ENCODE assay signal across 26 cellular contexts in genomic region chr20:44590980-44591778, GRCh38. TPM values are rescaled to one million over a fixed set of nuclear protein-coding genes. Genes with fewer than 3 reads are reported as not detected.
DNase-seq lines count a peak whose midpoint lies in the region; ATAC-seq and TF ChIP-seq lines count a peak whose summit lies in the region.
"Had no signal": no experiment of that assay in that cellular context is flagged by ENCODE, and none has a peak within 500 bp of the region (broad histone marks: within the 10 kb centered on the region; RNA-seq: fewer than 3 reads in every experiment).

No MANE protein-coding gene starts in this region.

- no peaks in the 10 kb centered on the region for H3K27me3 Mint-ChIP-seq in stimulated activated naive CD8-positive, alpha-beta T cell treated with anti-CD3 and anti-CD28 coated beads, Interleukin-15, Interleukin-2, amounts not matched to agents 100 ng/mL and 50 ng/mL, for 24 hours
- H3K27me3 Mint-ChIP-seq: activated naive CD8-positive, alpha-beta T cell treated with anti-CD3 and anti-CD28 coated beads for 36 hours had no signal

- peaks cover 26% of the 10 kb centered on the region for H3K4me1 Mint-ChIP-seq in stimulated activated naive CD8-positive, alpha-beta T cell treated with anti-CD3 and anti-CD28 coated beads, Interleukin-15, Interleukin-2, amounts not matched to agents 100 ng/mL and 50 ng/mL, for 24 hours (ENCODE audit: low read depth)
- H3K4me1 Mint-ChIP-seq: naive thymus-derived CD4-positive, alpha-beta T cell had no signal

- CTCF ChIA-PET in OCI-LY7 (lab: Charles Lee; ENCODE audit: unreplicated experiment): interaction anchor here (1.2 kb wide), 1 partner anchor 12 kb away, joined by 3 read pairs; no protein-coding TSS in a partner anchor

- H3K27ac Mint-ChIP-seq in stimulated activated naive CD8-positive, alpha-beta T cell treated with anti-CD3 and anti-CD28 coated beads, Interleukin-15, Interleukin-2, amounts not matched to agents 100 ng/mL and 50 ng/mL, for 24 hours: peak overlapping the region; percentile 11
- H3K27ac Mint-ChIP-seq: activated naive CD8-positive, alpha-beta T cell treated with anti-CD3 and anti-CD28 coated beads for 36 hours; effector memory CD8-positive, alpha-beta T cell; naive thymus-derived CD4-positive, alpha-beta T cell had no signal

- TF ChIP-seq CTCF in OCI-LY7 (conservative IDR thresholded peaks at IDR 0.05; ENCODE audit: low read length): no peak

- BruUV-seq in OCI-LY7 (replicated peaks; lab: Mats Ljungman, UMichigan): no TSS peak

- peak overlapping the region; percentile 32 for H3K27ac ChIP-seq in OCI-LY7 (ENCODE audit: low read depth, low read length, poor library complexity, severe bottlenecking)
- H3K27ac ChIP-seq: foreskin keratinocyte, psoas muscle, SJSA1 had no signal

- intact Hi-C loops in OCI-LY7 (cut with micrococcal nuclease; ENCODE audit: unreplicated experiment): no loop called here

- H3K4me2 ChIP-seq in OCI-LY7 (ENCODE audit: low read length): peak overlapping the region; percentile 39

- H3K9me2 ChIP-seq in OCI-LY7 (ENCODE audit: insufficient read depth, low read length): no peaks in the 10 kb centered on the region

- no peak for ATAC-seq in stimulated activated naive CD8-positive, alpha-beta T cell treated with anti-CD3 and anti-CD28 coated beads, Interleukin-15, Interleukin-2, amounts not matched to agents 100 U/mL and 50 U/mL, for 24 hours
- ATAC-seq in HG03108 (IDR thresholded peaks at IDR 0.05; ENCODE audit: unreplicated experiment): no peak
- ATAC-seq: effector memory CD8-positive, alpha-beta T cell; foreskin keratinocyte; HCT116; naive thymus-derived CD4-positive, alpha-beta T cell; psoas muscle had no signal

- peaks cover 73% of the 10 kb centered on the region for H3K36me3 ChIP-seq in OCI-LY7 (ENCODE audit: insufficient read depth, low read length)
- H3K36me3 ChIP-seq: BE2C had no signal

- no peaks in the 10 kb centered on the region for H4K20me1 ChIP-seq in OCI-LY7 (ENCODE audit: insufficient read depth, low read length)

- peaks cover 8% of the 10 kb centered on the region for H3K9me3 ChIP-seq in OCI-LY7 (ENCODE audit: low read length)
- H3K9me3 ChIP-seq: BE2C, psoas muscle, SJSA1, upper lobe of left lung had no signal

- H3K36me3 Mint-ChIP-seq in stimulated activated naive CD8-positive, alpha-beta T cell treated with anti-CD3 and anti-CD28 coated beads, Interleukin-15, Interleukin-2, amounts not matched to agents 100 ng/mL and 50 ng/mL, for 24 hours (ENCODE audit: low read depth): no peaks in the 10 kb centered on the region
- H3K36me3 Mint-ChIP-seq: activated naive CD8-positive, alpha-beta T cell treated with anti-CD3 and anti-CD28 coated beads for 36 hours had no signal

- peaks cover 90% of the 10 kb centered on the region for H3K4me1 ChIP-seq in OCI-LY7 (ENCODE audit: insufficient read depth, low read length, poor library complexity, severe bottlenecking)
- H3K4me1 ChIP-seq: BE2C had no signal

- no peaks in the 10 kb centered on the region for H3K9me3 Mint-ChIP-seq in stimulated activated naive CD8-positive, alpha-beta T cell treated with anti-CD3 and anti-CD28 coated beads, Interleukin-15, Interleukin-2, amounts not matched to agents 100 ng/mL and 50 ng/mL, for 24 hours
- H3K9me3 Mint-ChIP-seq: activated naive CD8-positive, alpha-beta T cell treated with anti-CD3 and anti-CD28 coated beads for 36 hours; effector memory CD8-positive, alpha-beta T cell; naive thymus-derived CD4-positive, alpha-beta T cell had no signal

- POLR2A ChIA-PET in OCI-LY7 (lab: Charles Lee): interaction anchor here (1.1 to 1.8 kb wide), 2 partner anchors 9 to 16 kb away, joined by 3 to 9 read pairs; partner anchors contain the start of gene PKIG

- no peak overlapping the region for H2AFZ ChIP-seq in OCI-LY7 (ENCODE audit: low read length)

- no peak for DNase-seq in stimulated activated naive CD8-positive, alpha-beta T cell treated with anti-CD3 and anti-CD28 coated beads, Interleukin-15, Interleukin-2, amounts not matched to agents 100 U/mL and 50 U/mL, for 24 hours
- DNase-seq in OCI-LY7 (ENCODE audit: low spot score) (no peak), germinal center (ENCODE audit: low spot score) (peak; percentile 55), NCI-H2081 treated with DMSO at 0.1 percent for 48 hours (lab: John Stamatoyannopoulos, UW) (no peak), COR-L47 (lab: John Stamatoyannopoulos, UW) (no peak), KG1 (lab: John Stamatoyannopoulos, UW) (no peak)
- DNase-seq: activated naive CD8-positive, alpha-beta T cell treated with anti-CD3 and anti-CD28 coated beads for 36 hours; activated T-cell treated with anti-CD3 and anti-CD28 coated beads for 4 hours; aorta; BE2C; cortex of kidney; effector memory CD8-positive, alpha-beta T cell; foreskin keratinocyte; KBM-7; MM.1S; naive thymus-derived CD4-positive, alpha-beta T cell; NCI-H2171 treated with DMSO at 0.1 percent for 48 hours; NCI-H524; psoas muscle; stimulated activated CD4-positive, alpha-beta T cell treated with anti-CD3 and anti-CD28 coated beads, Interleukin-2, amount 100 ng/mL, for 24 hours; substantia nigra; upper lobe of left lung had no signal

- peaks cover 62% of the 10 kb centered on the region for H3K79me2 ChIP-seq in OCI-LY7 (ENCODE audit: insufficient read depth, low read depth, low read length)

- no peak overlapping the region for H3K4me3 Mint-ChIP-seq in stimulated activated naive CD8-positive, alpha-beta T cell treated with anti-CD3 and anti-CD28 coated beads, Interleukin-15, Interleukin-2, amounts not matched to agents 100 ng/mL and 50 ng/mL, for 24 hours
- H3K4me3 Mint-ChIP-seq: activated naive CD8-positive, alpha-beta T cell treated with anti-CD3 and anti-CD28 coated beads for 36 hours; effector memory CD8-positive, alpha-beta T cell; naive thymus-derived CD4-positive, alpha-beta T cell had no signal

- H3K4me3 ChIP-seq in OCI-LY7 (ENCODE audit: low read depth, low read length, poor library complexity, severe bottlenecking): no peak overlapping the region
- H3K4me3 ChIP-seq: psoas muscle, SJSA1, upper lobe of left lung had no signal

RNA-seq across cellular contexts. Expression of gene PKIG, which starts 8.8 kb away (rescaled TPM):
- 37.2 and 46.9 TPM in 2 replicates for total RNA-seq in OCI-LY7 (2014; rRNA removed; shearing (Covaris generic))
- 31.7 and 34.9 TPM in 2 replicates for total RNA-seq in OCI-LY7 (2022)
